Comparison of ENCODE assay signal across 20 cellular contexts in genomic region chr14:100323121-100323941, GRCh38. TPM values are rescaled to one million over a fixed set of nuclear protein-coding genes. Genes with fewer than 3 reads are reported as not detected.
DNase-seq lines count a peak whose midpoint lies in the region; ATAC-seq, FAIRE-seq and TF ChIP-seq lines count a peak whose summit lies in the region.
"Had no signal": no experiment of that assay in that cellular context is flagged by ENCODE, and none has a peak within 500 bp of the region (broad histone marks: within the 10 kb centered on the region; RNA-seq: fewer than 3 reads in every experiment).

A gene with protein sequence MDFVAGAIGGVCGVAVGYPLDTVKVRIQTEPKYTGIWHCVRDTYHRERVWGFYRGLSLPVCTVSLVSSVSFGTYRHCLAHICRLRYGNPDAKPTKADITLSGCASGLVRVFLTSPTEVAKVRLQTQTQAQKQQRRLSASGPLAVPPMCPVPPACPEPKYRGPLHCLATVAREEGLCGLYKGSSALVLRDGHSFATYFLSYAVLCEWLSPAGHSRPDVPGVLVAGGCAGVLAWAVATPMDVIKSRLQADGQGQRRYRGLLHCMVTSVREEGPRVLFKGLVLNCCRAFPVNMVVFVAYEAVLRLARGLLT (plus strand): TSS chr14:100323339. CDS start chr14:100323415, 76 bp downstream.

- no peaks in the 10 kb centered on the region for H3K9me3 ChIP-seq in H1 (ENCODE audit: insufficient read depth in 2 of 2, low read depth in 1 of 2, low read length in 1 of 2)
- no peaks in the 10 kb centered on the region for H3K9me3 ChIP-seq in mesenchymal stem cell (ENCODE audit: control insufficient read depth, low read length)
- H3K9me3 ChIP-seq: MG63, SJCRH30 had no signal

- no peaks in the 10 kb centered on the region for H3K79me1 ChIP-seq in H1 (ENCODE audit: low read depth, low read length)
- no peaks in the 10 kb centered on the region for H3K79me1 ChIP-seq in mesenchymal stem cell (replicated peaks; ENCODE audit: low read length, poor library complexity, severe bottlenecking)

- H4K8ac ChIP-seq in H1 (ENCODE audit: extremely low read depth, insufficient read depth, low read length) (peak within 1 kb of the TSS; percentile 73), mesenchymal stem cell (ENCODE audit: low read length) (no peak within 1 kb of the TSS)

- FAIRE-seq in H1 (lab: Jason Lieb, UNC), result no peak

- 0 out of 2 replicates have a peak within 1 kb of the TSS, but pooled peaks have one; percentile 24 for H2BK5ac ChIP-seq in H1 (ENCODE audit: low read depth, low read length)
- no peak within 1 kb of the TSS for H2BK5ac ChIP-seq in mesenchymal stem cell (ENCODE audit: low read depth, low read length, poor library complexity, severe bottlenecking)

- H3K9me3 Mint-ChIP-seq in activated T-cell treated with anti-CD3 and anti-CD28 coated beads, Interleukin-2, amount 50 U/mL, for 72 hours, result no peaks in the 10 kb centered on the region
- no peaks in the 10 kb centered on the region for H3K9me3 Mint-ChIP-seq in stimulated activated naive B cell treated with anti-CD40 and anti-IgM and Interleukin-4, amounts not matched to agents 10 μg/mL and 1 μg/mL and 100 μg/mL, for 72 hours
- no peaks in the 10 kb centered on the region for H3K9me3 Mint-ChIP-seq in natural killer cell treated with Interleukin-12 subunit alpha and Interleukin-12 subunit beta and Interleukin-15 and Interleukin-18, amount 100 ng/mL, for 72 hours

- H3K36me3 ChIP-seq in H1 (ENCODE audit: control insufficient read depth in 2 of 4, insufficient read depth in 4 of 4, low read length in 3 of 4) (no peaks in the 10 kb centered on the region), mesenchymal stem cell (ENCODE audit: control insufficient read depth in 1 of 2, insufficient read depth in 2 of 2, low read depth in 1 of 2, low read length in 2 of 2) (no peaks in the 10 kb centered on the region)
- H3K36me3 ChIP-seq: MG63, SJCRH30 had no signal

- H3K27me3 Mint-ChIP-seq in activated T-cell treated with anti-CD3 and anti-CD28 coated beads, Interleukin-2, amount 50 U/mL, for 72 hours (ENCODE audit: low read depth), result peaks cover 8% of the 10 kb centered on the region
- no peaks in the 10 kb centered on the region for H3K27me3 Mint-ChIP-seq in stimulated activated naive B cell treated with anti-CD40 and anti-IgM and Interleukin-4, amounts not matched to agents 10 μg/mL and 1 μg/mL and 100 μg/mL, for 72 hours
- peaks cover 0 to 4% of the 10 kb centered on the region in 2 donors for H3K27me3 Mint-ChIP-seq in natural killer cell treated with Interleukin-12 subunit alpha and Interleukin-12 subunit beta and Interleukin-15 and Interleukin-18, amount 100 ng/mL, for 72 hours

- TF ChIP-seq RAD21 in H1 (IDR thresholded peaks at IDR 0.05 in 1 of 2, conservative IDR thresholded peaks at IDR 0.05 in 1 of 2; ENCODE audit: low read depth in 2 of 2, low read length in 2 of 2), result no peak

- no peak within 1 kb of the TSS for H3K56ac ChIP-seq in H1 (replicated peaks; ENCODE audit: insufficient read length, low read depth, low read length)

- H4K20me1 ChIP-seq in H1 (replicated peaks in 1 of 2; ENCODE audit: control insufficient read depth in 1 of 2, insufficient read depth in 2 of 2, low read length in 2 of 2), result no peaks in the 10 kb centered on the region

- peaks cover 0 to 2% (median 0%) of the 10 kb centered on the region in 4 experiments; a peak in 2 of 7 replicates for H3K4me1 ChIP-seq in H1 (replicated peaks in 1 of 4; ENCODE audit: control insufficient read depth in 3 of 4, insufficient read depth in 4 of 4, low read length in 3 of 4)
- peaks cover 3% of the 10 kb centered on the region for H3K4me1 ChIP-seq in mesenchymal stem cell (ENCODE audit: control insufficient read depth, insufficient read depth, low read depth, low read length)

- TF ChIP-seq EP300 in H1 (IDR thresholded peaks at IDR 0.05; ENCODE audit: borderline replicate concordance in 1 of 2, low read depth in 2 of 2, low read length in 2 of 2), result no peak

- H3K9ac ChIP-seq in H1 (replicated peaks in 1 of 4; ENCODE audit: extremely low read depth in 1 of 4, low read depth in 3 of 4, low read length in 3 of 4), result no peak within 1 kb of the TSS
- H3K9ac ChIP-seq in mesenchymal stem cell (ENCODE audit: low read length), result no peak within 1 kb of the TSS

- H3K4me2 ChIP-seq in H1 (ENCODE audit: insufficient read depth in 1 of 2, low read depth in 2 of 2, low read length in 2 of 2), result no peak within 1 kb of the TSS
- H3K4me2 ChIP-seq in mesenchymal stem cell (ENCODE audit: low read length, poor library complexity, severe bottlenecking), result no peak within 1 kb of the TSS
- H3K4me2 ChIP-seq: PC-9 had no signal

- DNase-seq in activated T-cell treated with anti-CD3 and anti-CD28 coated beads, Interleukin-2, amount 50 U/mL, for 72 hours, result no peak
- no peak for DNase-seq in activated T-cell treated with anti-CD3 and anti-CD28 coated beads, Interleukin-2, amount 50 U/mL, for 1 hour
- DNase-seq in H1 (ENCODE audit: low read depth in 1 of 2, low spot score in 2 of 2) (no peak), mesenchymal stem cell (no peak), germinal center (ENCODE audit: low spot score) (no peak)
- no peak for DNase-seq in stimulated activated naive B cell treated with anti-CD40 and anti-IgM and Interleukin-4, amounts not matched to agents 10 μg/mL and 1 μg/mL and 100 μg/mL, for 72 hours
- no peak for DNase-seq in natural killer cell treated with Interleukin-12 subunit alpha and Interleukin-12 subunit beta and Interleukin-15 and Interleukin-18, amount 100 ng/mL, for 72 hours (ENCODE audit: low spot score)
- DNase-seq: DMS153, Karpas-422, MG63, NCI-H1092, NCI-H187, NCI-H446, NCI-H69, PC-9, SJCRH30 had no signal

- POLR2A ChIA-PET in H1 (lab: Charles Lee; ENCODE audit: partially characterized antibody), result interaction anchor here (0.9 to 1.9 kb wide), 6 partner anchors 12 to 52 kb away, joined by 3 to 6 read pairs (median 6); partner anchors contain the start of gene SLC25A29

- CTCF ChIA-PET in H1 (lab: Charles Lee; ENCODE audit: partially characterized antibody), result interaction anchor here (0.8 to 1.1 kb wide), 4 partner anchors 8 to 55 kb away, joined by 3 to 5 read pairs (median 4); no protein-coding TSS in a partner anchor

- no peak within 1 kb of the TSS for H2BK120ac ChIP-seq in H1 (replicated peaks; ENCODE audit: low read depth, low read length)
- no peak within 1 kb of the TSS for H2BK120ac ChIP-seq in mesenchymal stem cell (ENCODE audit: low read depth, low read length)

- H3K36me3 Mint-ChIP-seq in activated T-cell treated with anti-CD3 and anti-CD28 coated beads, Interleukin-2, amount 50 U/mL, for 72 hours (ENCODE audit: insufficient read depth in 2 of 2), result no peaks in the 10 kb centered on the region
- no peaks in the 10 kb centered on the region for H3K36me3 Mint-ChIP-seq in stimulated activated naive B cell treated with anti-CD40 and anti-IgM and Interleukin-4, amounts not matched to agents 10 μg/mL and 1 μg/mL and 100 μg/mL, for 72 hours
- H3K36me3 Mint-ChIP-seq in natural killer cell treated with Interleukin-12 subunit alpha and Interleukin-12 subunit beta and Interleukin-15 and Interleukin-18, amount 100 ng/mL, for 72 hours, result no peaks in the 10 kb centered on the region

- peaks cover 6% of the 10 kb centered on the region for H3K4me1 Mint-ChIP-seq in activated T-cell treated with anti-CD3 and anti-CD28 coated beads, Interleukin-2, amount 50 U/mL, for 72 hours (ENCODE audit: low read depth)
- H3K4me1 Mint-ChIP-seq in stimulated activated naive B cell treated with anti-CD40 and anti-IgM and Interleukin-4, amounts not matched to agents 10 μg/mL and 1 μg/mL and 100 μg/mL, for 72 hours, result peaks cover 0 to 1% of the 10 kb centered on the region in 2 donors
- peaks cover 0 to 7% of the 10 kb centered on the region in 2 donors for H3K4me1 Mint-ChIP-seq in natural killer cell treated with Interleukin-12 subunit alpha and Interleukin-12 subunit beta and Interleukin-15 and Interleukin-18, amount 100 ng/mL, for 72 hours (ENCODE audit: low read depth in 2 of 2)

- TF ChIP-seq POLR2A in H1 (IDR thresholded peaks at IDR 0.05; ENCODE audit: control extremely low read depth in 1 of 2, low read depth in 2 of 2, low read length in 2 of 2), result no peak

- H2AFZ ChIP-seq in H1 (ENCODE audit: low read length), result no peak within 1 kb of the TSS
- H2AFZ ChIP-seq in mesenchymal stem cell (ENCODE audit: low read depth, low read length), result no peak within 1 kb of the TSS
- H2AFZ ChIP-seq: PC-9 had no signal

- peak within 1 kb of the TSS; percentile 39; the same call in 1 of the 2 replicates for H2BK12ac ChIP-seq in H1 (ENCODE audit: low read depth, low read length)
- H2BK12ac ChIP-seq in mesenchymal stem cell (ENCODE audit: low read length in 2 of 2), result no peak within 1 kb of the TSS

- no peaks in the 10 kb centered on the region for H3K79me2 ChIP-seq in H1 (ENCODE audit: control insufficient read depth in 1 of 2, insufficient read depth in 2 of 2, low read length in 2 of 2)

- no peaks in the 10 kb centered on the region for H3K27me3 ChIP-seq in H1 (replicated peaks in 1 of 4; ENCODE audit: control insufficient read depth in 3 of 4, extremely low read depth in 1 of 4, insufficient read depth in 3 of 4, low read length in 3 of 4)
- peaks cover 0 to 13% of the 10 kb centered on the region in 2 experiments for H3K27me3 ChIP-seq in mesenchymal stem cell (ENCODE audit: control insufficient read depth in 1 of 2, insufficient read depth in 1 of 2, low read length in 2 of 2)
- H3K27me3 ChIP-seq: MG63, SJCRH30 had no signal

- H3K27ac ChIP-seq in H1 (ENCODE audit: low read depth, low read length) (no peak within 1 kb of the TSS), mesenchymal stem cell (ENCODE audit: low read length, poor library complexity, severe bottlenecking) (no peak within 1 kb of the TSS)
- H3K27ac ChIP-seq: C4-2B, PC-9, SJCRH30 had no signal

- no peak within 1 kb of the TSS for H3K4me3 Mint-ChIP-seq in activated T-cell treated with anti-CD3 and anti-CD28 coated beads, Interleukin-2, amount 50 U/mL, for 72 hours
- no peak within 1 kb of the TSS for H3K4me3 Mint-ChIP-seq in stimulated activated naive B cell treated with anti-CD40 and anti-IgM and Interleukin-4, amounts not matched to agents 10 μg/mL and 1 μg/mL and 100 μg/mL, for 72 hours
- no peak within 1 kb of the TSS for H3K4me3 Mint-ChIP-seq in natural killer cell treated with Interleukin-12 subunit alpha and Interleukin-12 subunit beta and Interleukin-15 and Interleukin-18, amount 100 ng/mL, for 72 hours

- H3K4ac ChIP-seq in H1 (replicated peaks; ENCODE audit: insufficient read length, low read depth, low read length), result no peak within 1 kb of the TSS
- peak within 1 kb of the TSS in 1 of 2 experiments; percentile 52 for H3K4ac ChIP-seq in mesenchymal stem cell (ENCODE audit: low read depth in 1 of 2, low read length in 2 of 2)

- no peaks in the 10 kb centered on the region; the same call in 1 of the 2 replicates for H3K23me2 ChIP-seq in H1 (ENCODE audit: low read depth, low read length)

- no peak within 1 kb of the TSS for H3K14ac ChIP-seq in H1 (ENCODE audit: insufficient read length)
- peak within 1 kb of the TSS in 1 of 2 experiments; percentile 32 for H3K14ac ChIP-seq in mesenchymal stem cell (ENCODE audit: low read length in 2 of 2)

- 84% methylated on average over 14 of the region's 16 CpGs; no CpG with 5 or more reads in 1 of the 2 experiments for WGBS in H1 (ENCODE audit: extremely low coverage in 1 of 2, insufficient coverage in 1 of 2, insufficient read length in 1 of 2, insufficient replicate concordance in 2 of 2, low coverage in 1 of 2, low lambda C conversion rate in 2 of 2, missing lambda C conversion rate in 1 of 2), 2 experiments
- 91% methylated on average over 16 of the region's 16 CpGs for WGBS in mesenchymal stem cell

- H3K23ac ChIP-seq in H1 (ENCODE audit: insufficient read length), result no peak within 1 kb of the TSS
- H3K23ac ChIP-seq in mesenchymal stem cell (ENCODE audit: low read length in 2 of 2), result no peak within 1 kb of the TSS

- peak within 1 kb of the TSS; percentile 16 for H3K27ac Mint-ChIP-seq in activated T-cell treated with anti-CD3 and anti-CD28 coated beads, Interleukin-2, amount 50 U/mL, for 72 hours
- peak within 1 kb of the TSS; percentile 37 for H3K27ac Mint-ChIP-seq in stimulated activated naive B cell treated with anti-CD40 and anti-IgM and Interleukin-4, amounts not matched to agents 10 μg/mL and 1 μg/mL and 100 μg/mL, for 72 hours
- no peak within 1 kb of the TSS for H3K27ac Mint-ChIP-seq in natural killer cell treated with Interleukin-12 subunit alpha and Interleukin-12 subunit beta and Interleukin-15 and Interleukin-18, amount 100 ng/mL, for 72 hours

- H3K18ac ChIP-seq in H1 (ENCODE audit: extremely low read depth, low read length), result no peak within 1 kb of the TSS; the same call in 1 of the 2 replicates
- H3K18ac ChIP-seq in mesenchymal stem cell (ENCODE audit: low read depth in 1 of 2, low read length in 2 of 2), result peak within 1 kb of the TSS in 1 of 2 experiments; percentile 22

- H2BK20ac ChIP-seq in H1 (ENCODE audit: low read length), result no peak within 1 kb of the TSS

- H4K91ac ChIP-seq in H1 (replicated peaks; ENCODE audit: insufficient read length, low read length) (no peak within 1 kb of the TSS), mesenchymal stem cell (ENCODE audit: low read length) (peak within 1 kb of the TSS; percentile 59)

- TF ChIP-seq CTCF in H1 (IDR thresholded peaks at IDR 0.05; ENCODE audit: control extremely low read depth in 1 of 3, insufficient read depth in 1 of 3, low read depth in 1 of 3, low read length in 3 of 3), result no peak

- H2BK15ac ChIP-seq in H1 (ENCODE audit: low read length) (0 out of 2 replicates have a peak within 1 kb of the TSS, but pooled peaks have one; percentile 8), mesenchymal stem cell (ENCODE audit: low read depth, poor library complexity, severe bottlenecking) (no peak within 1 kb of the TSS)

- H2AK5ac ChIP-seq in H1 (ENCODE audit: low read depth, low read length) (0 out of 2 replicates have a peak within 1 kb of the TSS, but pooled peaks have one; percentile 39), mesenchymal stem cell (ENCODE audit: low read length, severe bottlenecking) (no peak within 1 kb of the TSS)

- no peak for ATAC-seq in activated T-cell treated with anti-CD3 and anti-CD28 coated beads, Interleukin-2, amount 50 U/mL, for 72 hours (replicated peaks in 1 of 2)
- ATAC-seq in stimulated activated naive B cell treated with anti-CD40 and anti-IgM and Interleukin-4, amounts not matched to agents 10 μg/mL and 1 μg/mL and 100 μg/mL, for 72 hours (replicated peaks), result no peak
- no peak for ATAC-seq in GM21619 (IDR thresholded peaks at IDR 0.05; ENCODE audit: unreplicated experiment)
- no peak for ATAC-seq in natural killer cell treated with Interleukin-12 subunit alpha and Interleukin-12 subunit beta and Interleukin-15 and Interleukin-18, amount 100 ng/mL, for 72 hours

- H3K4me3 ChIP-seq in H1 (ENCODE audit: extremely low read depth in 1 of 4, insufficient read depth in 2 of 4, low read depth in 3 of 4, low read length in 4 of 4) (no peak within 1 kb of the TSS), mesenchymal stem cell (ENCODE audit: insufficient read depth in 1 of 2, low read depth in 1 of 2, low read length in 2 of 2) (no peak within 1 kb of the TSS)
- H3K4me3 ChIP-seq: MG63, PC-9, SJCRH30 had no signal

- H4K5ac ChIP-seq in H1 (ENCODE audit: insufficient read length, low read depth, low read length), result no peak within 1 kb of the TSS

RNA-seq across cellular contexts. Expression of the gene that starts here (rescaled TPM):
- not detected for total RNA-seq in activated T-cell treated with anti-CD3 and anti-CD28 coated beads, Interleukin-2, amount 50 U/mL, for 72 hours
- total RNA-seq in H1 (2021; fragmentation: NEBNext Ultra II Directional; extraction: Animal tissue kit (Norgen Biotek cat#: 25700)), result not detected in 2 replicates
- polyA plus RNA-seq in H1 (2011; rRNA removed), result not detected in 2 replicates
- polyA plus RNA-seq in H1 (2011; cell fraction: cytosol; rRNA removed), result 0.05 TPM
- not detected for polyA plus RNA-seq in H1 (2011; cell fraction: nucleus; rRNA removed)
- polyA plus RNA-seq in H1 (2012, experiment 1 of 2), result not detected in 4 replicates
- polyA plus RNA-seq in H1 (2012, experiment 2 of 2), result not detected
- polyA plus RNA-seq in H1 (2013, experiment 1 of 2), result not detected
- polyA plus RNA-seq in H1 (2013, experiment 2 of 2), result not detected
- not detected in 2 replicates for polyA minus RNA-seq in H1 (2011; rRNA and poly(A)+ RNA removed)
- not detected for polyA minus RNA-seq in H1 (2011; cell fraction: cytosol; rRNA and poly(A)+ RNA removed)
- not detected for polyA minus RNA-seq in H1 (2011; cell fraction: nucleus; rRNA and poly(A)+ RNA removed)
- not detected for polyA plus RNA-seq in mesenchymal stem cell (2013, experiment 1 of 2)
- polyA plus RNA-seq in mesenchymal stem cell (2013, experiment 2 of 2), result not detected
- total RNA-seq in natural killer cell treated with Interleukin-12 subunit alpha and Interleukin-12 subunit beta and Interleukin-15 and Interleukin-18, amount 100 ng/mL, for 72 hours, result not detected
- total RNA-seq: A673, H4, PC-9, SJCRH30 had no signal

Comparison
In these comparisons a context has a peak if more than half of its experiments do, and no peak if none do; other contexts are left out.
1. H3K27ac Mint-ChIP-seq: peak in activated T-cell treated with anti-CD3 and anti-CD28 coated beads, Interleukin-2, amount 50 U/mL, for 72 hours (single experiment) and stimulated activated naive B cell treated with anti-CD40 and anti-IgM and Interleukin-4, amounts not matched to agents 10 μg/mL and 1 μg/mL and 100 μg/mL, for 72 hours (single experiment); none in natural killer cell treated with Interleukin-12 subunit alpha and Interleukin-12 subunit beta and Interleukin-15 and Interleukin-18, amount 100 ng/mL, for 72 hours (0 of 2).